Comparison of ENCODE assay signal across 8 cellular contexts in genomic region chr11:67126243-67126642, GRCh38. TPM values are rescaled to one million over a fixed set of nuclear protein-coding genes. Genes with fewer than 3 reads are reported as not detected.
A peak's percentile ranks its signal among the peaks of the same experiment; 100 is the strongest.
DNase-seq lines count a peak whose midpoint lies in the region; ATAC-seq, FAIRE-seq and TF ChIP-seq lines count a peak whose summit lies in the region.
"Not testable (repeated sequence)": the region's sequence is repeated elsewhere in the genome, so short reads cannot be mapped to it uniquely, and the experiment has no call there.

No MANE protein-coding gene starts in this region.

- H2BK5ac ChIP-seq in trophoblast cell (ENCODE audit: low read depth, low read length, poor library complexity) = not testable (repeated sequence)

- TF ChIP-seq POLR2A in GM12878 (IDR thresholded peaks at IDR 0.05; ENCODE audit: low read depth, low read length) = not testable (repeated sequence)

- H3K4me3 Mint-ChIP-seq in CD14-positive monocyte; stimulated activated effector memory CD8-positive, alpha-beta T cell treated with anti-CD3 and anti-CD28 coated beads, Interleukin-12 subunit alpha, Interleukin-12 subunit beta, amount 100 ng/mL, for 72 hours: not testable (repeated sequence)

- not testable (repeated sequence) for H3K23ac ChIP-seq in trophoblast cell (ENCODE audit: low read length)

- POLR2A ChIA-PET in RWPE1 (lab: Yijun Ruan, JAX; ENCODE audit: low non-redundant PET) = not testable (repeated sequence)
- POLR2A ChIA-PET in GM12878 (lab: Charles Lee) = interaction anchor here (0.6 to 1.0 kb wide), 3 partner anchors 11 to 23 kb away, joined by 3 to 7 read pairs (median 4); no protein-coding TSS in a partner anchor

- RAD21 ChIA-PET in GM12878 (lab: Charles Lee; ENCODE audit: unreplicated experiment) = interaction anchor here (0.7 to 1.7 kb wide), 4 partner anchors 39 to 113 kb away, joined by 3 to 4 read pairs (median 3); no protein-coding TSS in a partner anchor

- not testable (repeated sequence) for H3K9me3 ChIP-seq in GM12878 (replicated peaks; ENCODE audit: control insufficient read depth, insufficient read depth, low read length); kidney (ENCODE audit: control insufficient read depth in 1 of 2, low read length in 2 of 2); trophoblast cell (ENCODE audit: insufficient read depth, low read depth, low read length)

- H2AFZ ChIP-seq in GM12878 (ENCODE audit: control insufficient read depth, low read depth, low read length); trophoblast cell (ENCODE audit: insufficient read depth, low read length, poor library complexity): not testable (repeated sequence)

- H3K4ac ChIP-seq in trophoblast cell (ENCODE audit: low read depth, low read length) = peak overlapping the region; percentile 33

- 63% methylated on average over 8 of the region's 8 CpGs for WGBS in GM12878 (ENCODE audit: insufficient coverage, insufficient replicate concordance, low lambda C conversion rate, missing lambda C conversion rate)
- no CpG with 5 or more reads among the region's 8 CpGs for WGBS in trophoblast cell (ENCODE audit: extremely low coverage, insufficient coverage, insufficient read length)

- not testable (repeated sequence) for H3K27me3 Mint-ChIP-seq in CD14-positive monocyte (ENCODE audit: low read depth in 3 of 3)

- SMC1A ChIA-PET in GM12878 (lab: Charles Lee; ENCODE audit: uncharacterized antibody, unreplicated experiment) = interaction anchor here (0.9 to 1.8 kb wide), 7 partner anchors 20 to 51 kb away, joined by 3 to 7 read pairs (median 4); no protein-coding TSS in a partner anchor

- peak overlapping the region in 4 of 7 donors; percentile 6 to 37 (median 25) for H3K27ac Mint-ChIP-seq in CD14-positive monocyte
- peak overlapping the region; percentile 20 for H3K27ac Mint-ChIP-seq in stimulated activated effector memory CD8-positive, alpha-beta T cell treated with anti-CD3 and anti-CD28 coated beads, Interleukin-12 subunit alpha, Interleukin-12 subunit beta, amount 100 ng/mL, for 72 hours

- H4K12ac ChIP-seq in trophoblast cell (ENCODE audit: low read depth, low read length) = not testable (repeated sequence)

- H3K9ac ChIP-seq in GM12878 (ENCODE audit: control insufficient read depth, insufficient read depth, low read length); kidney (ENCODE audit: low read length in 2 of 2); trophoblast cell (ENCODE audit: low read length): not testable (repeated sequence)

- not testable (repeated sequence) for H3K14ac ChIP-seq in trophoblast cell (ENCODE audit: low read length)

- H4K91ac ChIP-seq in trophoblast cell (ENCODE audit: low read depth, low read length) = not testable (repeated sequence)

- not testable (repeated sequence) for H3K4me3 ChIP-seq in GM12878; kidney (ENCODE audit: low read length in 2 of 2); trophoblast cell (ENCODE audit: low read depth, low read length)

- H3K27me3 ChIP-seq in GM12878 (replicated peaks in 1 of 2; ENCODE audit: control insufficient read depth in 2 of 2, insufficient read depth in 2 of 2, low read length in 1 of 2); trophoblast cell (ENCODE audit: insufficient read depth, low read length): not testable (repeated sequence)

- H3K4me1 ChIP-seq in GM12878 (ENCODE audit: control insufficient read depth, insufficient read depth, low read length); kidney (ENCODE audit: control insufficient read depth in 1 of 2, insufficient read depth in 1 of 2, low read depth in 1 of 2, low read length in 2 of 2); trophoblast cell (ENCODE audit: control insufficient read depth in 1 of 2, insufficient read depth in 2 of 2, low read length in 2 of 2): not testable (repeated sequence)

- not testable (repeated sequence) for H3K4me2 ChIP-seq in GM12878 (ENCODE audit: control insufficient read depth, insufficient read depth); trophoblast cell (ENCODE audit: low read length)

- H4K8ac ChIP-seq in trophoblast cell (ENCODE audit: low read depth, low read length) = not testable (repeated sequence)

- not testable (repeated sequence) for H2AK5ac ChIP-seq in trophoblast cell (ENCODE audit: low read length)

- not testable (repeated sequence) for ATAC-seq in GM12878; stimulated activated effector memory CD8-positive, alpha-beta T cell treated with anti-CD3 and anti-CD28 coated beads, Interleukin-12 subunit alpha, Interleukin-12 subunit beta, amount 100 ng/mL, for 72 hours

- peaks cover 29% of the 10 kb centered on the region for H3K4me1 Mint-ChIP-seq in CD14-positive monocyte
- peaks cover 20% of the 10 kb centered on the region for H3K4me1 Mint-ChIP-seq in stimulated activated effector memory CD8-positive, alpha-beta T cell treated with anti-CD3 and anti-CD28 coated beads, Interleukin-12 subunit alpha, Interleukin-12 subunit beta, amount 100 ng/mL, for 72 hours

- H3K36me3 Mint-ChIP-seq in CD14-positive monocyte = peaks cover 25 to 77% of the 10 kb centered on the region in 2 donors
- H3K36me3 Mint-ChIP-seq in stimulated activated effector memory CD8-positive, alpha-beta T cell treated with anti-CD3 and anti-CD28 coated beads, Interleukin-12 subunit alpha, Interleukin-12 subunit beta, amount 100 ng/mL, for 72 hours = peaks cover 100% of the 10 kb centered on the region

- BruUV-seq in GM12878 (replicated peaks; lab: Mats Ljungman, UMichigan) = not testable (repeated sequence)

- intact Hi-C loops in CD14-positive monocyte (cut with micrococcal nuclease); GM12878 (cut with micrococcal nuclease; ENCODE audit: unreplicated experiment); kidney (cut with DNase I): not testable (repeated sequence)

- not testable (repeated sequence) for H2BK12ac ChIP-seq in trophoblast cell (ENCODE audit: low read length)

- CTCF ChIA-PET in RWPE1 (lab: Yijun Ruan, JAX) = interaction anchor here (0.7 to 1.2 kb wide), 2 partner anchors 9 to 257 kb away, joined by 3 to 6 read pairs; no protein-coding TSS in a partner anchor
- CTCF ChIA-PET in GM12878 (lab: Yijun Ruan, JAX) = interaction anchor here (0.6 to 1.7 kb wide), 10 partner anchors 9 to 256 kb away, joined by 3 to 5 read pairs (median 3); no protein-coding TSS in a partner anchor

- H4K20me1 ChIP-seq in GM12878 (ENCODE audit: control insufficient read depth, insufficient read depth) = not testable (repeated sequence)

- not testable (repeated sequence) for FAIRE-seq in GM12878 (lab: Jason Lieb, UNC); kidney (lab: Jason Lieb, UNC)

- H3K27ac ChIP-seq in RWPE1 (peak overlapping the region; percentile 48), epithelial cell of prostate (peak overlapping the region; percentile 9)
- H3K27ac ChIP-seq in GM12878 (ENCODE audit: control insufficient read depth, insufficient read depth); kidney (ENCODE audit: low read depth in 2 of 2, low read length in 2 of 2); trophoblast cell (ENCODE audit: low read depth, low read length): not testable (repeated sequence)

- H3K79me1 ChIP-seq in trophoblast cell (ENCODE audit: low read length) = not testable (repeated sequence)

- H2BK120ac ChIP-seq in trophoblast cell (ENCODE audit: insufficient read depth, low read length, poor library complexity) = not testable (repeated sequence)

- H3K79me2 ChIP-seq in GM12878 (ENCODE audit: control insufficient read depth, insufficient read depth, low read length) (peaks cover 84% of the 10 kb centered on the region), trophoblast cell (ENCODE audit: control insufficient read depth, insufficient read depth, low read length, poor library complexity) (peaks cover 13% of the 10 kb centered on the region)

- TF ChIP-seq CTCF in CD14-positive monocyte (IDR thresholded peaks at IDR 0.05); RWPE1 (conservative IDR thresholded peaks at IDR 0.05; ENCODE audit: low read depth); GM12878 (IDR thresholded peaks at IDR 0.05 in 2 of 3, conservative IDR thresholded peaks at IDR 0.05 in 1 of 3; ENCODE audit: control insufficient read depth in 2 of 3, extremely low read depth in 1 of 3, insufficient read depth in 1 of 3, low read depth in 3 of 3, low read length in 3 of 3); kidney (IDR thresholded peaks at IDR 0.05; ENCODE audit: borderline replicate concordance, extremely low read depth, insufficient read depth): not testable (repeated sequence)

- H3K36me3 ChIP-seq in GM12878 (ENCODE audit: control insufficient read depth in 2 of 2, insufficient read depth in 2 of 2, low read length in 1 of 2) (peaks cover 0 to 30% of the 10 kb centered on the region in 2 experiments; a peak in 3 of 4 replicates), trophoblast cell (ENCODE audit: control insufficient read depth in 1 of 2, insufficient read depth in 2 of 2, low read length in 2 of 2) (peaks cover 10 to 36% of the 10 kb centered on the region in 2 experiments)
- H3K36me3 ChIP-seq in kidney (ENCODE audit: control insufficient read depth in 1 of 2, insufficient read depth in 2 of 2, low read length in 2 of 2) = not testable (repeated sequence)

- H3K18ac ChIP-seq in trophoblast cell (ENCODE audit: low read length) = not testable (repeated sequence)

- DNase-seq in CD14-positive monocyte (ENCODE audit: low spot score); RWPE1 (ENCODE audit: low spot score); GM12878 (ENCODE audit: low read depth, low spot score); epithelial cell of prostate (ENCODE audit: low read depth, low spot score); stimulated activated effector memory CD8-positive, alpha-beta T cell treated with anti-CD3 and anti-CD28 coated beads, Interleukin-12 subunit alpha, Interleukin-12 subunit beta, amount 100 ng/mL, for 72 hours (ENCODE audit: low spot score in 2 of 2): not testable (repeated sequence)
- peak; percentile 30 for DNase-seq in kidney
- peak; percentile 49 for DNase-seq in mesenteric fat pad (ENCODE audit: low spot score)
- DNase-seq in trophoblast cell = peak in 1 of 2 donors; percentile 27

- H3K9me3 Mint-ChIP-seq in CD14-positive monocyte; stimulated activated effector memory CD8-positive, alpha-beta T cell treated with anti-CD3 and anti-CD28 coated beads, Interleukin-12 subunit alpha, Interleukin-12 subunit beta, amount 100 ng/mL, for 72 hours: not testable (repeated sequence)

- TF ChIP-seq EP300 in GM12878 (IDR thresholded peaks at IDR 0.05; ENCODE audit: borderline replicate concordance in 1 of 2, control insufficient read depth in 1 of 2, low read depth in 2 of 2, low read length in 2 of 2) = not testable (repeated sequence)

- in situ Hi-C loops in GM12878 (cut with MboI) = not testable (repeated sequence)

- TF ChIP-seq RAD21 in GM12878 (IDR thresholded peaks at IDR 0.05; ENCODE audit: insufficient read depth, low read depth, low read length) = not testable (repeated sequence)

RNA-seq across cellular contexts. Expression of gene KDM2A, which starts 7.2 kb away (rescaled TPM):
- polyA plus RNA-seq in CD14-positive monocyte (1 to 10 TPM; 2.6 to 3.9 TPM), GM12878 (2011; rRNA removed) (34.2 and 66.1 TPM in 2 replicates), GM12878 (2014; fragmentation: Illumina TruSeq; extraction: Trizol) (53.7 and 65.7 TPM in 2 replicates), GM12878 (2014; fragmentation: Nextera tagmentation; extraction: Ambion mirVana) (10 to 100 TPM; 10.5 to 13.0 TPM), GM12878 (2014; rRNA removed) (43.2 and 49.2 TPM in 2 replicates), GM12878 (2016; fragmentation: Nextera tagmentation; extraction: Ambion mirVana) (10 to 100 TPM; 19.0 to 21.8 TPM), kidney (ENCODE audit: insufficient read depth, low read depth, low replicate concordance) (16.2 TPM)
- 275 and 292 TPM in 2 replicates for total RNA-seq in GM12878 (2013; cell fraction: nucleolus; rRNA removed)
- total RNA-seq in GM12878 (2014; rRNA removed) (32.5 and 41.1 TPM in 2 replicates), GM12878 (2014; rRNA removed; fragmentation: Illumina TruSeq; extraction: Trizol) (41.0 and 42.0 TPM in 2 replicates), GM12878 (2021) (62.0 and 69.3 TPM in 2 replicates), kidney (82.6 TPM), mesenteric fat pad (77.3 TPM)
- polyA plus RNA-seq in GM12878 (2011; ENCODE audit: low read depth) = 35.7 TPM
- 57.6 and 60.4 TPM in 2 replicates for polyA plus RNA-seq in GM12878 (2011; cell fraction: cytosol; rRNA removed)
- polyA plus RNA-seq in GM12878 (2011; cell fraction: nucleus; rRNA removed) = 202 and 220 TPM in 2 replicates
- 48.6 and 55.0 TPM in 2 replicates for polyA plus RNA-seq in GM12878 (2012)
- polyA minus RNA-seq in GM12878 (2011; rRNA and poly(A)+ RNA removed) = 111 and 140 TPM in 2 replicates
- 40.4 and 41.4 TPM in 2 replicates for polyA minus RNA-seq in GM12878 (2011; cell fraction: cytosol; rRNA and poly(A)+ RNA removed)
- polyA minus RNA-seq in GM12878 (2011; cell fraction: nucleus; rRNA and poly(A)+ RNA removed) = 62.4 and 103 TPM in 2 replicates
- 58.5 and 62.5 TPM in 2 replicates for polyA plus RNA-seq in trophoblast cell (2013)
